19 cellular contexts compared by ENCODE assay signal in the genomic region with DNA sequence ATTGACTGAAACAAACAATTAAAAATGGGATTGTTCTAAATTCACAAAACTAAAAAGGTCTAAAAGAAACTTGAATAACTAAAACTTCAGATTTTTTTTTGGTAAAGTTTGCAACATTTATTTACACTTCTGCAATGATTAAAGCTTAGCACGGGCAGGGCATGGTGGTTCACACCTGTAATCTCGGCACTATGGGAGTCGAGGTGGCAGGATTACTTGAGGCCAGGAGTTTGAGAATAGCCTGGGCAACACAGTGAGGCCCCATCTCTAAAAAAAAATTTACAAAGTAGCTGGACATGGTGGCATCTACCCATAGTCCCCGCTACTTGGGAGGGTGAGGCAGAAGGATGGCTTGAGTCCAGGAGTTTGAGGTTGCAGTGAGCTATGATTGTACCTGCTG.
"Had no signal": no experiment of that assay in that cellular context is flagged by ENCODE, and none has a peak within 500 bp of the region (broad histone marks: within the 10 kb centered on the region; RNA-seq: fewer than 3 reads in every experiment).

No MANE protein-coding gene starts in this region.

- H3K4me1 ChIP-seq: tibial artery had no signal

- DNase-seq: dermis blood vessel endothelial cell; effector CD4-positive, alpha-beta T cell; endodermal cell; erythroblast; foreskin keratinocyte; head of caudate nucleus; hippocampal formation; left colon; mammary epithelial cell; naive thymus-derived CD4-positive, alpha-beta T cell; stimulated activated CD4-positive, alpha-beta T cell treated with anti-CD3 and anti-CD28 coated beads, Interleukin-2, amount 100 ng/mL, for 48 hours; stimulated activated naive CD8-positive, alpha-beta T cell treated with anti-CD3 and anti-CD28 coated beads, Interleukin-15, Interleukin-2, amounts not matched to agents 100 U/mL and 50 U/mL, for 24 hours; tibial artery; upper lobe of right lung had no signal

- H3K4me3 Mint-ChIP-seq: central memory CD8-positive, alpha-beta T cell; endodermal cell; naive thymus-derived CD4-positive, alpha-beta T cell had no signal

- H3K27ac Mint-ChIP-seq: endodermal cell; naive thymus-derived CD4-positive, alpha-beta T cell had no signal

- H3K36me3 ChIP-seq: neutrophil, right atrium auricular region, tibial artery, upper lobe of right lung had no signal

- H3K27ac ChIP-seq: foreskin keratinocyte, neutrophil, right atrium auricular region, tibial artery, upper lobe of right lung had no signal

- FAIRE-seq: endothelial cell of umbilical vein had no signal

- H3K9me3 ChIP-seq: neutrophil, right atrium auricular region, tibial artery, upper lobe of right lung had no signal

- H3K27me3 ChIP-seq: foreskin keratinocyte, right atrium auricular region, tibial artery, upper lobe of right lung had no signal

- H3K4me3 ChIP-seq: right atrium auricular region, smooth muscle cell, tibial artery, upper lobe of right lung had no signal

- ATAC-seq: foreskin keratinocyte; left colon; naive thymus-derived CD4-positive, alpha-beta T cell; stimulated activated naive CD8-positive, alpha-beta T cell treated with anti-CD3 and anti-CD28 coated beads, Interleukin-15, Interleukin-2, amounts not matched to agents 100 U/mL and 50 U/mL, for 24 hours; upper lobe of right lung had no signal

- H3K4me1 Mint-ChIP-seq: central memory CD8-positive, alpha-beta T cell; endodermal cell had no signal
